ENCODE assay signal across 17 cellular contexts in the genomic region with DNA sequence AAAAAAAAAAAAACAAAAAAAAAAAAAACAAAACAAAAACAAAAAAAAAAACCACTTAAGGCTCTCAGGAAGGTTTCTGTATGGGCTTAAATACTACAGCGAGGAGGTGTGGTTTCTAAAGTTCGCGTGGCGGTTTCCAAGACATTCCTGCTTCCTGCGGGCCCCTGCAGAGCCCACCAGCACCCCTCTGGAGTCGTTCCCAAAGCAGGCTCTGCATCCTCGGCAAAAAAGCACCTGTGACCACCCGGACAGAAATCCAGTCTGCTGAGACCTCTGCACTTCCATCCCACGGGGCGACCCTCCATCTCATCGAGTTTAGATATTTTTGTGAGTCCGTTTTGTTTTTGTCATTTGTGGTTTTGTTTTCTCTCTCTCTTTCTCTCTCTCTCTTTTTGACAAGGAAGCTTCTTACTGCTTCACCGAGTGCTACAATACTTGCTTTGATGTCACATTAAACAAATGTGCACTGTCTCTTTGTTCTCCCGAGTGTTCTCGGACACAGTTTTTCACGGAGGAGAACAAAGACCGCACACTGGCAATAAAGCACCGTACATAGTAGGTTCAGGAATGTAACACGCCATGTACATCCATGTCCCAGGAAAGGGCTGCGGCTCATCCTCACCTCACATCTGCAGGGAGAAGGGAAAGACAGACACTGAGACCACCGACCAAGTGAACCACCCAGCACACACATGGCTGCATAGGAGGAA. TPM values are rescaled to one million over a fixed set of nuclear protein-coding genes. Genes with fewer than 3 reads are reported as not detected.
A peak's percentile ranks its signal among the peaks of the same experiment; 100 is the strongest.
DNase-seq lines count a peak whose midpoint lies in the region; ATAC-seq, FAIRE-seq and TF ChIP-seq lines count a peak whose summit lies in the region.
"Had no signal": no experiment of that assay in that cellular context is flagged by ENCODE, and none has a peak within 500 bp of the region (broad histone marks: within the 10 kb centered on the region; RNA-seq: fewer than 3 reads in every experiment).

No MANE protein-coding gene starts in this region.

- TF ChIP-seq RAD21 in HepG2 (CRISPR knock-in tag; IDR thresholded peaks at IDR 0.05): no peak

- no peaks in the 10 kb centered on the region for H3K79me2 ChIP-seq in HepG2 (ENCODE audit: insufficient read depth, low read length)

- intact Hi-C loops in right lobe of liver (cut with DNase I): no loop called here
- intact Hi-C loops in HepG2 (cut with micrococcal nuclease; ENCODE audit: unreplicated experiment): no loop called here
- intact Hi-C loops in colonic mucosa (cut with DNase I): no loop called here

- no TSS peak for BruUV-seq in HepG2 (replicated peaks; lab: Mats Ljungman, UMichigan)

- no peak for ATAC-seq in right lobe of liver
- no peak for ATAC-seq in HepG2
- ATAC-seq in HG02759 (IDR thresholded peaks at IDR 0.05; ENCODE audit: unreplicated experiment): no peak
- ATAC-seq in HG03460 (IDR thresholded peaks at IDR 0.05; ENCODE audit: unreplicated experiment): no peak
- no peak for ATAC-seq in HG02763 (IDR thresholded peaks at IDR 0.05; ENCODE audit: unreplicated experiment)
- ATAC-seq: stimulated activated naive CD8-positive, alpha-beta T cell treated with anti-CD3 and anti-CD28 coated beads, Interleukin-15, Interleukin-2, amounts not matched to agents 100 U/mL and 50 U/mL, for 24 hours; T-helper 17 cell had no signal

- H4K20me1 ChIP-seq in HepG2 (ENCODE audit: insufficient read depth, low read length): 0 out of 2 replicates have a peak, but pooled peaks cover 3% of the 10 kb centered on the region

- 88% methylated on average over 19 of the region's 21 CpGs for WGBS in right lobe of liver (ENCODE audit: insufficient coverage, low coverage, low lambda C conversion rate, missing lambda C conversion rate)
- WGBS in HepG2 (ENCODE audit: low lambda C conversion rate): 82% methylated on average over 21 of the region's 21 CpGs
- WGBS in neuronal stem cell (ENCODE audit: extremely low coverage in 2 of 2, insufficient read length in 2 of 2, insufficient replicate concordance in 1 of 2), 2 donors: no CpG with 5 or more reads among the region's 21 CpGs

- H3K27me3 ChIP-seq in right lobe of liver: no peaks in the 10 kb centered on the region
- H3K27me3 ChIP-seq in HepG2 (ENCODE audit: control insufficient read depth in 1 of 2, insufficient read depth in 2 of 2, low read length in 2 of 2): no peaks in the 10 kb centered on the region
- no peaks in the 10 kb centered on the region for H3K27me3 ChIP-seq in neuronal stem cell (ENCODE audit: control insufficient read depth in 3 of 3, insufficient read depth in 3 of 3, low read depth in 1 of 3, low read length in 3 of 3)
- H3K27me3 ChIP-seq in colonic mucosa: no peaks in the 10 kb centered on the region
- H3K27me3 ChIP-seq: hepatocyte had no signal

- peak in 2 of 3 donors; percentile 11 to 46 for DNase-seq in right lobe of liver
- no peak for DNase-seq in HepG2 (ENCODE audit: low spot score)
- DNase-seq in globus pallidus (ENCODE audit: low spot score): peak; percentile 93
- no peak for DNase-seq in neuronal stem cell (ENCODE audit: low spot score)
- no peak for DNase-seq in colonic mucosa
- DNase-seq: ACHN; activated gamma-delta T cell; kidney glomerular epithelial cell; NCI-H1417; NCI-H345; SHP77; stimulated activated naive CD8-positive, alpha-beta T cell treated with anti-CD3 and anti-CD28 coated beads, Interleukin-15, Interleukin-2, amounts not matched to agents 100 U/mL and 50 U/mL, for 24 hours; T-helper 17 cell had no signal

- peak overlapping the region; percentile 32 for H3K18ac ChIP-seq in neuronal stem cell (ENCODE audit: low read length)

- H4K8ac ChIP-seq in neuronal stem cell (ENCODE audit: low read depth, low read length): no peak overlapping the region

- H3K9me3 ChIP-seq in right lobe of liver: no peaks in the 10 kb centered on the region
- H3K9me3 ChIP-seq in HepG2 (ENCODE audit: low read length): no peaks in the 10 kb centered on the region
- H3K9me3 ChIP-seq in neuronal stem cell (replicated peaks in 1 of 2; ENCODE audit: control insufficient read depth in 2 of 2, insufficient read depth in 1 of 2, low read depth in 1 of 2, low read length in 2 of 2): peaks cover 0 to 3% of the 10 kb centered on the region in 2 donors
- no peaks in the 10 kb centered on the region for H3K9me3 ChIP-seq in colonic mucosa

- H3K14ac ChIP-seq in neuronal stem cell (ENCODE audit: low read length): no peak overlapping the region

- H3K36me3 ChIP-seq in right lobe of liver (no peaks in the 10 kb centered on the region), HepG2 (replicated peaks in 1 of 2; ENCODE audit: control insufficient read depth in 1 of 2, insufficient read depth in 2 of 2, low read length in 2 of 2) (no peaks in the 10 kb centered on the region), neuronal stem cell (replicated peaks in 1 of 2; ENCODE audit: control insufficient read depth in 2 of 2, insufficient read depth in 2 of 2, low read length in 2 of 2) (peaks cover 0 to 2% of the 10 kb centered on the region in 2 donors), colonic mucosa (peaks cover 14% of the 10 kb centered on the region)

- CTCF ChIA-PET in HepG2 (lab: Yijun Ruan, JAX; ENCODE audit: low intra/inter-chr PET ratio, low total read pairs): no interaction called here

- no peak overlapping the region for H2BK12ac ChIP-seq in neuronal stem cell (ENCODE audit: low read length)

- H3K4me3 ChIP-seq in right lobe of liver (no peak overlapping the region), HepG2 (replicated peaks in 1 of 3; ENCODE audit: insufficient read depth in 1 of 3, low read depth in 2 of 3, low read length in 3 of 3) (no peak overlapping the region), neuronal stem cell (ENCODE audit: low read length in 2 of 2) (no peak overlapping the region), colonic mucosa (no peak overlapping the region)
- H3K4me3 ChIP-seq: hepatocyte had no signal

- no peak overlapping the region for H4K91ac ChIP-seq in neuronal stem cell (ENCODE audit: low read depth, low read length, poor library complexity)

- H3K9ac ChIP-seq in HepG2 (ENCODE audit: insufficient read depth, low read depth, low read length): no peak overlapping the region
- H3K9ac ChIP-seq in neuronal stem cell (ENCODE audit: low read depth, low read length, poor library complexity): no peak overlapping the region
- no peak overlapping the region for H3K9ac ChIP-seq in colonic mucosa (ENCODE audit: low read depth in 2 of 2, low read length in 2 of 2)

- no peak overlapping the region for H2AK5ac ChIP-seq in neuronal stem cell (ENCODE audit: low read depth, low read length)

- no peak overlapping the region for H2BK5ac ChIP-seq in neuronal stem cell (ENCODE audit: low read length)

- no peak for FAIRE-seq in HepG2 (lab: Jason Lieb, UNC)

- H2BK120ac ChIP-seq in neuronal stem cell (ENCODE audit: low read depth, low read length): no peak overlapping the region

- TF ChIP-seq CTCF in right lobe of liver (IDR thresholded peaks at IDR 0.05): no peak
- no peak for TF ChIP-seq CTCF in HepG2 (CRISPR knock-in tag; IDR thresholded peaks at IDR 0.05)
- no peak for TF ChIP-seq CTCF in colonic mucosa (IDR thresholded peaks at IDR 0.05)

- H2BK15ac ChIP-seq in neuronal stem cell (ENCODE audit: low read length): no peak overlapping the region

- H3K4me2 ChIP-seq in HepG2 (ENCODE audit: low read depth, low read length) (no peak overlapping the region), neuronal stem cell (ENCODE audit: insufficient read depth, low read length, poor library complexity, severe bottlenecking) (no peak overlapping the region)
- H3K4me2 ChIP-seq: hepatocyte had no signal

- TF ChIP-seq POLR2A in right lobe of liver (IDR thresholded peaks at IDR 0.05) (no peak), HepG2 (IDR thresholded peaks at IDR 0.05; ENCODE audit: insufficient read depth in 1 of 2, low read depth in 2 of 2, low read length in 2 of 2) (no peak)

- H3K23ac ChIP-seq in neuronal stem cell (ENCODE audit: low read depth, low read length, poor library complexity): no peak overlapping the region

- H3K4ac ChIP-seq in neuronal stem cell (ENCODE audit: low read length): no peak overlapping the region

- peaks cover 0 to 3% (median 1%) of the 10 kb centered on the region in 4 donors for H3K4me1 ChIP-seq in right lobe of liver
- peaks cover 22% of the 10 kb centered on the region for H3K4me1 ChIP-seq in HepG2 (ENCODE audit: insufficient read depth, low read length)
- H3K4me1 ChIP-seq in neuronal stem cell (ENCODE audit: control insufficient read depth in 2 of 2, insufficient read depth in 1 of 2, low read depth in 1 of 2, low read length in 2 of 2): peaks cover 0 to 6% of the 10 kb centered on the region in 2 donors
- H3K4me1 ChIP-seq in colonic mucosa: peaks cover 4% of the 10 kb centered on the region

- H3K27ac ChIP-seq in right lobe of liver (no peak overlapping the region), HepG2 (ENCODE audit: extremely low read length, insufficient read depth, low read length) (no peak overlapping the region), neuronal stem cell (replicated peaks; ENCODE audit: low read length) (no peak overlapping the region), colonic mucosa (no peak overlapping the region)
- H3K27ac ChIP-seq: hepatocyte had no signal

- in situ Hi-C loops in HepG2 (cut with HindIII; ENCODE audit: extremely low pct_ligation_motif_present, low pct_unique_long_range_greater_than_20kb): no loop called here

- POLR2A ChIA-PET in HepG2 (lab: Yijun Ruan, JAX): no interaction called here

- H3K79me1 ChIP-seq in neuronal stem cell (ENCODE audit: low read depth, low read length): no peaks in the 10 kb centered on the region

- H2AFZ ChIP-seq in HepG2 (ENCODE audit: low read length) (no peak overlapping the region), neuronal stem cell (ENCODE audit: low read length) (no peak overlapping the region)
- H2AFZ ChIP-seq: hepatocyte had no signal

- TF ChIP-seq EP300 in HepG2 (IDR thresholded peaks at IDR 0.05; ENCODE audit: low read depth in 2 of 2, low read length in 2 of 2) (no peak), HepG2 (CRISPR knock-in tag; IDR thresholded peaks at IDR 0.05; ENCODE audit: borderline replicate concordance) (no peak)

RNA-seq across cellular contexts. Expression of a gene that starts 21.5 kb away (rescaled TPM):
- 10 to 100 TPM in 3 of 6 experiments, 1 to 10 TPM in 3; 2.3 to 20.9 (median 8.4) TPM for total RNA-seq in right lobe of liver
- 0.80 and 1.5 TPM in 2 replicates for total RNA-seq in HepG2 (2016; rRNA removed; fragmentation: Illumina TruSeq; extraction: Trizol)
- 1.1 and 1.6 TPM in 2 replicates for total RNA-seq in HepG2 (2016; cell fraction: cytosol; rRNA removed; fragmentation: Illumina TruSeq; extraction: Trizol; ENCODE audit: low read depth)
- total RNA-seq in HepG2 (2016; cell fraction: insoluble cytoplasmic fraction; rRNA removed; fragmentation: Illumina TruSeq; extraction: Trizol): 1.0 and 1.8 TPM in 2 replicates
- 2.6 and 3.0 TPM in 2 replicates for total RNA-seq in HepG2 (2016; cell fraction: membrane; rRNA removed; fragmentation: Illumina TruSeq; extraction: Trizol)
- total RNA-seq in HepG2 (2016; cell fraction: nucleus; rRNA removed; fragmentation: Illumina TruSeq; extraction: Trizol): 1.3 and 1.4 TPM in 2 replicates
- 2.4 and 3.4 TPM in 2 replicates for polyA plus RNA-seq in HepG2 (2011; rRNA removed)
- 1.2 and 2.1 TPM in 2 replicates for polyA plus RNA-seq in HepG2 (2011; cell fraction: cytosol; rRNA removed)
- polyA plus RNA-seq in HepG2 (2011; cell fraction: nucleus; rRNA removed): 2.9 and 5.0 TPM in 2 replicates
- polyA plus RNA-seq in HepG2 (2012): 1.2 and 1.3 TPM in 2 replicates
- polyA plus RNA-seq in HepG2 (2016; cell fraction: cytosol; fragmentation: Illumina TruSeq; extraction: Trizol; ENCODE audit: low read depth): 0.57 and 0.60 TPM in 2 replicates
- 0.93 and 1.1 TPM in 2 replicates for polyA plus RNA-seq in HepG2 (2016; cell fraction: insoluble cytoplasmic fraction; fragmentation: Illumina TruSeq; extraction: Trizol; ENCODE audit: low read depth)
- 1.1 TPM in 2 replicates for polyA plus RNA-seq in HepG2 (2016; cell fraction: membrane; fragmentation: Illumina TruSeq; extraction: Trizol; ENCODE audit: low read depth)
- 1.9 TPM in 2 replicates for polyA plus RNA-seq in HepG2 (2016; cell fraction: nucleus; fragmentation: Illumina TruSeq; extraction: Trizol; ENCODE audit: insufficient read depth, low read depth)
- polyA minus RNA-seq in HepG2 (2011; rRNA and poly(A)+ RNA removed; ENCODE audit: low replicate concordance): 14.6 and 20.5 TPM in 2 replicates
- 4.8 and 15.5 TPM in 2 replicates for polyA minus RNA-seq in HepG2 (2011; cell fraction: cytosol; rRNA and poly(A)+ RNA removed)
- polyA minus RNA-seq in HepG2 (2011; cell fraction: nucleus; rRNA and poly(A)+ RNA removed): 2.3 and 2.4 TPM in 2 replicates
- polyA plus RNA-seq in neuronal stem cell (2013, experiment 1 of 2): 6.2 TPM
- polyA plus RNA-seq in neuronal stem cell (2013, experiment 2 of 2): 5.7 TPM
- total RNA-seq in colonic mucosa: 10 to 100 TPM; 34.9 to 50.5 TPM

Comparison
In these comparisons a context has a peak if more than half of its experiments do, and no peak if none do; other contexts are left out.
1. DNase-seq: peak in right lobe of liver (2 of 3) and globus pallidus (single experiment); none in HepG2 (single experiment), neuronal stem cell (single experiment) and colonic mucosa (single experiment).